In genomic region chr20:3739926-3740599, GRCh38 we compare ENCODE assay signal across 1 cellular context.
TF ChIP-seq lines count a peak whose summit lies in the region.

No MANE protein-coding gene starts in this region.

TF ChIP-seq in HepG2, 621 proteins besides CTCF, POLR2A, EP300 and RAD21 (continued from another document and continues in another):
- 0 out of 2 replicates have a peak, but pooled peaks have one; percentile 55 for TF ChIP-seq ZNF607 (CRISPR knock-in tag; IDR thresholded peaks at IDR 0.05; ENCODE audit: borderline replicate concordance)
- no peak for TF ChIP-seq NCOR1 (IDR thresholded peaks at IDR 0.05; ENCODE audit: borderline replicate concordance, low read length)
- peak; percentile 16 for TF ChIP-seq ZNF781 (CRISPR knock-in tag; IDR thresholded peaks at IDR 0.05; ENCODE audit: borderline replicate concordance, not compliant biosample characterization)
- TF ChIP-seq RBM39 (IDR thresholded peaks at IDR 0.05; ENCODE audit: low read depth, low read length, poor library complexity, severe bottlenecking), result peak; percentile 70
- TF ChIP-seq ZNF83 (CRISPR knock-in tag; IDR thresholded peaks at IDR 0.05; ENCODE audit: borderline replicate concordance), result no peak
- TF ChIP-seq, protein P1, sequence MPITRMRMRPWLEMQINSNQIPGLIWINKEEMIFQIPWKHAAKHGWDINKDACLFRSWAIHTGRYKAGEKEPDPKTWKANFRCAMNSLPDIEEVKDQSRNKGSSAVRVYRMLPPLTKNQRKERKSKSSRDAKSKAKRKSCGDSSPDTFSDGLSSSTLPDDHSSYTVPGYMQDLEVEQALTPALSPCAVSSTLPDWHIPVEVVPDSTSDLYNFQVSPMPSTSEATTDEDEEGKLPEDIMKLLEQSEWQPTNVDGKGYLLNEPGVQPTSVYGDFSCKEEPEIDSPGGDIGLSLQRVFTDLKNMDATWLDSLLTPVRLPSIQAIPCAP (CRISPR knock-in tag; IDR thresholded peaks at IDR 0.05; ENCODE audit: low read depth), result no peak
- TF ChIP-seq ZNF687 (CRISPR knock-in tag; IDR thresholded peaks at IDR 0.05), result peak; percentile 83
- TF ChIP-seq PRPF4 (IDR thresholded peaks at IDR 0.05; ENCODE audit: low read depth, low read length, poor library complexity, severe bottlenecking), result no peak
- no peak for TF ChIP-seq FOSL2 (CRISPR knock-in tag; IDR thresholded peaks at IDR 0.05)
- TF ChIP-seq ZNF543 (CRISPR knock-in tag; IDR thresholded peaks at IDR 0.05), result peak; percentile 73; the same call in 1 of the 2 replicates
- no peak for TF ChIP-seq YY1 (IDR thresholded peaks at IDR 0.05; ENCODE audit: insufficient read depth, insufficient replicate concordance, low read depth, low read length)
- TF ChIP-seq ZNF597 (CRISPR knock-in tag; IDR thresholded peaks at IDR 0.05), result no peak
- TF ChIP-seq, protein P2, sequence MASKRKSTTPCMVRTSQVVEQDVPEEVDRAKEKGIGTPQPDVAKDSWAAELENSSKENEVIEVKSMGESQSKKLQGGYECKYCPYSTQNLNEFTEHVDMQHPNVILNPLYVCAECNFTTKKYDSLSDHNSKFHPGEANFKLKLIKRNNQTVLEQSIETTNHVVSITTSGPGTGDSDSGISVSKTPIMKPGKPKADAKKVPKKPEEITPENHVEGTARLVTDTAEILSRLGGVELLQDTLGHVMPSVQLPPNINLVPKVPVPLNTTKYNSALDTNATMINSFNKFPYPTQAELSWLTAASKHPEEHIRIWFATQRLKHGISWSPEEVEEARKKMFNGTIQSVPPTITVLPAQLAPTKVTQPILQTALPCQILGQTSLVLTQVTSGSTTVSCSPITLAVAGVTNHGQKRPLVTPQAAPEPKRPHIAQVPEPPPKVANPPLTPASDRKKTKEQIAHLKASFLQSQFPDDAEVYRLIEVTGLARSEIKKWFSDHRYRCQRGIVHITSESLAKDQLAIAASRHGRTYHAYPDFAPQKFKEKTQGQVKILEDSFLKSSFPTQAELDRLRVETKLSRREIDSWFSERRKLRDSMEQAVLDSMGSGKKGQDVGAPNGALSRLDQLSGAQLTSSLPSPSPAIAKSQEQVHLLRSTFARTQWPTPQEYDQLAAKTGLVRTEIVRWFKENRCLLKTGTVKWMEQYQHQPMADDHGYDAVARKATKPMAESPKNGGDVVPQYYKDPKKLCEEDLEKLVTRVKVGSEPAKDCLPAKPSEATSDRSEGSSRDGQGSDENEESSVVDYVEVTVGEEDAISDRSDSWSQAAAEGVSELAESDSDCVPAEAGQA (IDR thresholded peaks at IDR 0.05; ENCODE audit: low read depth), result no peak
- TF ChIP-seq, protein P2 (CRISPR knock-in tag; IDR thresholded peaks at IDR 0.05; ENCODE audit: borderline replicate concordance), result no peak
- 0 out of 2 replicates have a peak, but pooled peaks have one; percentile 29 for TF ChIP-seq ZBTB38 (CRISPR knock-in tag; IDR thresholded peaks at IDR 0.05)
- no peak for TF ChIP-seq NCOA5 (CRISPR knock-in tag; IDR thresholded peaks at IDR 0.05)
- no peak for TF ChIP-seq KDM2A (CRISPR knock-in tag; IDR thresholded peaks at IDR 0.05; ENCODE audit: borderline replicate concordance, low read depth)
- no peak for TF ChIP-seq HOXA3 (CRISPR knock-in tag; IDR thresholded peaks at IDR 0.05)
- no peak for TF ChIP-seq ZNF713 (CRISPR knock-in tag; IDR thresholded peaks at IDR 0.05)
- no peak for TF ChIP-seq MYC (CRISPR knock-in tag; IDR thresholded peaks at IDR 0.05; ENCODE audit: borderline replicate concordance)
- TF ChIP-seq NFE2L1 (CRISPR knock-in tag; IDR thresholded peaks at IDR 0.05; ENCODE audit: borderline replicate concordance), result no peak
- no peak for TF ChIP-seq TIGD3 (CRISPR knock-in tag; IDR thresholded peaks at IDR 0.05; ENCODE audit: borderline replicate concordance)
- no peak for TF ChIP-seq ZNF180 (CRISPR knock-in tag; IDR thresholded peaks at IDR 0.05; ENCODE audit: borderline replicate concordance, low read depth)
- TF ChIP-seq BCLAF1 (IDR thresholded peaks at IDR 0.05), result no peak
- TF ChIP-seq ZSCAN31 (CRISPR knock-in tag; IDR thresholded peaks at IDR 0.05; ENCODE audit: low read depth), result no peak
- TF ChIP-seq ZNF616 (CRISPR knock-in tag; IDR thresholded peaks at IDR 0.05; ENCODE audit: low read depth), result no peak
- TF ChIP-seq ZNF276 (CRISPR knock-in tag; IDR thresholded peaks at IDR 0.05; ENCODE audit: low read depth), result no peak
- no peak for TF ChIP-seq ZNF674 (CRISPR knock-in tag; IDR thresholded peaks at IDR 0.05; ENCODE audit: low read depth)
- TF ChIP-seq KMT2B (CRISPR knock-in tag; IDR thresholded peaks at IDR 0.05), result 0 out of 2 replicates have a peak, but pooled peaks have one; percentile 8
- TF ChIP-seq ZSCAN9 (CRISPR knock-in tag; IDR thresholded peaks at IDR 0.05; ENCODE audit: borderline replicate concordance), result no peak
- TF ChIP-seq SAP130 (CRISPR knock-in tag; IDR thresholded peaks at IDR 0.05; ENCODE audit: low read depth), result no peak
- TF ChIP-seq MTA1 (CRISPR knock-in tag; IDR thresholded peaks at IDR 0.05; ENCODE audit: borderline replicate concordance), result 0 out of 2 replicates have a peak, but pooled peaks have one; percentile 13
- TF ChIP-seq, protein P3, sequence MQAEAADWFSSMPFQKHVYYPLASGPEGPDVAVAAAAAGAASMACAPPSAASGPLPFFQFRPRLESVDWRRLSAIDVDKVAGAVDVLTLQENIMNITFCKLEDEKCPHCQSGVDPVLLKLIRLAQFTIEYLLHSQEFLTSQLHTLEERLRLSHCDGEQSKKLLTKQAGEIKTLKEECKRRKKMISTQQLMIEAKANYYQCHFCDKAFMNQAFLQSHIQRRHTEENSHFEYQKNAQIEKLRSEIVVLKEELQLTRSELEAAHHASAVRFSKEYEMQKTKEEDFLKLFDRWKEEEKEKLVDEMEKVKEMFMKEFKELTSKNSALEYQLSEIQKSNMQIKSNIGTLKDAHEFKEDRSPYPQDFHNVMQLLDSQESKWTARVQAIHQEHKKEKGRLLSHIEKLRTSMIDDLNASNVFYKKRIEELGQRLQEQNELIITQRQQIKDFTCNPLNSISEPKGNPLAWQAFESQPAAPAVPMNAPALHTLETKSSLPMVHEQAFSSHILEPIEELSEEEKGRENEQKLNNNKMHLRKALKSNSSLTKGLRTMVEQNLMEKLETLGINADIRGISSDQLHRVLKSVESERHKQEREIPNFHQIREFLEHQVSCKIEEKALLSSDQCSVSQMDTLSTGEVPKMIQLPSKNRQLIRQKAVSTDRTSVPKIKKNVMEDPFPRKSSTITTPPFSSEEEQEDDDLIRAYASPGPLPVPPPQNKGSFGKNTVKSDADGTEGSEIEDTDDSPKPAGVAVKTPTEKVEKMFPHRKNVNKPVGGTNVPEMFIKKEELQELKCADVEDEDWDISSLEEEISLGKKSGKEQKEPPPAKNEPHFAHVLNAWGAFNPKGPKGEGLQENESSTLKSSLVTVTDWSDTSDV (CRISPR knock-in tag; IDR thresholded peaks at IDR 0.05), result no peak
- TF ChIP-seq ZKSCAN1 (IDR thresholded peaks at IDR 0.05; ENCODE audit: low read length), result no peak
- TF ChIP-seq SOX13 (IDR thresholded peaks at IDR 0.05), result no peak
- TF ChIP-seq SOX13 (CRISPR knock-in tag; conservative IDR thresholded peaks at IDR 0.05 in 1 of 2, IDR thresholded peaks at IDR 0.05 in 1 of 2), result peak in 1 of 2 experiments; percentile 49; a peak in 2 of 4 replicates
- TF ChIP-seq SSRP1 (CRISPR knock-in tag; IDR thresholded peaks at IDR 0.05), result no peak
- TF ChIP-seq ARHGAP35 (CRISPR knock-in tag; IDR thresholded peaks at IDR 0.05; ENCODE audit: borderline replicate concordance), result 0 out of 2 replicates have a peak, but pooled peaks have one; percentile 25
